ENCODE assay signal across 36 cellular contexts in the genomic region with DNA sequence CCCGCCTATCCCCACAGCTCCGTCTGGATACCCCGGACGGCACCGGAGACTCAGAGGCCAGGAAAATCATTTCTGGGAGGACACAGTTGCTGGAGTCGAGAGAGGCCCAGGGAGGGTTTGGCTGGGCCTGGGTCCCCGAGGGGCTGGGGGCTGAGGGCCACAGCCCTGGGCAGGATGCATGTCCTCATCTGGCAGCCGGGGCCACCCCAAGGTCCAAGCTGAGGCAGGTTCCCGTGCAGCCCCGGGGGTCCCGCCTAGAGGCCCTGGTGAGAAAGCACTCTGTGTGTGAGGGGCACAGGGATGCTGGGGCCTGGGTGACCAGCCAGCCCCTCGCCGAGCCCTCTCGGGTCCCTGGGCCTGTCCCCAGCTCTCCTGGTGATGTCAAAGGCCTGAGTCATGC. TPM values are rescaled to one million over a fixed set of nuclear protein-coding genes. Genes with fewer than 3 reads are reported as not detected.
"Had no signal": no experiment of that assay in that cellular context is flagged by ENCODE, and none has a peak within 500 bp of the region (broad histone marks: within the 10 kb centered on the region; RNA-seq: fewer than 3 reads in every experiment).

No MANE protein-coding gene starts in this region.

- H3K27me3 Mint-ChIP-seq: activated CD4-positive, alpha-beta T cell treated with anti-CD3 and anti-CD28 coated beads for 36 hours; activated CD4-positive, alpha-beta T cell treated with anti-CD3 and anti-CD28 coated beads, Interleukin-2, amount 10 ng/mL, durations not matched to agents 7 days and 5 days; activated CD8-positive, alpha-beta T cell treated with anti-CD3 and anti-CD28 coated beads for 36 hours; activated naive CD8-positive, alpha-beta T cell; activated T-helper 17 cell treated with anti-CD3 and anti-CD28 coated beads, Interleukin-2, amount 50 U/mL, for 72 hours; central memory CD8-positive, alpha-beta T cell; T-cell had no signal

- H3K4me3 Mint-ChIP-seq: activated CD4-positive, alpha-beta T cell treated with anti-CD3 and anti-CD28 coated beads for 36 hours; activated CD4-positive, alpha-beta T cell treated with anti-CD3 and anti-CD28 coated beads, Interleukin-2, amount 10 ng/mL, durations not matched to agents 7 days and 5 days; activated CD8-positive, alpha-beta T cell treated with anti-CD3 and anti-CD28 coated beads for 36 hours; activated naive CD8-positive, alpha-beta T cell; activated T-cell treated with anti-CD3 and anti-CD28 coated beads, Interleukin-2, amount 50 U/mL, for 4 hours; activated T-helper 17 cell treated with anti-CD3 and anti-CD28 coated beads, Interleukin-2, amount 50 U/mL, for 72 hours; central memory CD8-positive, alpha-beta T cell; dendritic cell treated with granulocyte-macrophage colony-stimulating factor and Interleukin-4, amounts not matched to agents 40 ng/mL and 50 ng/mL, for 4 days; T-cell; T-helper 1 cell treated with Interleukin-12 subunit alpha and Interleukin-12 subunit beta and Interleukin-4 antibody, amounts not matched to agents 30 μg/mL and 1 μg/mL, for 36 hours had no signal

- H3K27me3 ChIP-seq: foreskin keratinocyte had no signal

- H3K27ac ChIP-seq: brain microvascular endothelial cell, coronary artery, dorsolateral prefrontal cortex, esophagus muscularis mucosa, foreskin keratinocyte, gastrocnemius medialis, heart right ventricle had no signal

- H3K9me3 ChIP-seq: esophagus muscularis mucosa, gastrocnemius medialis, heart right ventricle had no signal

- H3K27ac Mint-ChIP-seq: activated CD4-positive, alpha-beta T cell treated with anti-CD3 and anti-CD28 coated beads for 36 hours; activated CD4-positive, alpha-beta T cell treated with anti-CD3 and anti-CD28 coated beads, Interleukin-2, amount 10 ng/mL, durations not matched to agents 7 days and 5 days; activated CD8-positive, alpha-beta T cell treated with anti-CD3 and anti-CD28 coated beads for 36 hours; activated naive CD8-positive, alpha-beta T cell; activated T-helper 17 cell treated with anti-CD3 and anti-CD28 coated beads, Interleukin-2, amount 50 U/mL, for 72 hours; dendritic cell treated with granulocyte-macrophage colony-stimulating factor and Interleukin-4, amounts not matched to agents 40 ng/mL and 50 ng/mL, for 4 days; T-cell; T-helper 1 cell treated with Interleukin-12 subunit alpha and Interleukin-12 subunit beta and Interleukin-4 antibody, amounts not matched to agents 30 μg/mL and 1 μg/mL, for 36 hours had no signal

- DNase-seq: activated CD4-positive, alpha-beta T cell treated with anti-CD3 and anti-CD28 coated beads for 36 hours; activated CD4-positive, alpha-beta T cell treated with anti-CD3 and anti-CD28 coated beads, Interleukin-2, amount 10 ng/mL, durations not matched to agents 7 days and 5 days; activated CD4-positive, alpha-beta T cell treated with anti-CD3 and anti-CD28 coated beads, Interleukin-2, amount 50 U/mL, for 48 hours; activated CD4-positive, CD25-positive, alpha-beta regulatory T cell; activated CD4-positive, CD25-positive, alpha-beta regulatory T cell treated with anti-CD3 and anti-CD28 coated beads, Interleukin-2, amount 50 U/mL, for 72 hours; activated CD8-positive, alpha-beta memory T cell treated with anti-CD3 and anti-CD28 coated beads for 24 hours; activated CD8-positive, alpha-beta T cell treated with anti-CD3 and anti-CD28 coated beads for 36 hours; activated effector memory CD4-positive, alpha-beta T cell treated with Interleukin-2 at 50 U/mL for 16 hours; activated gamma-delta T cell treated with Interleukin-2 at 50 U/mL for 16 hours; activated naive CD4-positive, alpha-beta T cell treated with anti-CD3 and anti-CD28 coated beads, Interleukin-2, amount 50 U/mL, for 16 hours; activated naive CD4-positive, alpha-beta T cell treated with Interleukin-2 at 50 U/mL for 16 hours; activated T-cell treated with anti-CD3 and anti-CD28 coated beads, Interleukin-2, amount 50 U/mL, for 4 hours; amniotic stem cell; anterior cingulate cortex; brain microvascular endothelial cell; dorsolateral prefrontal cortex; effector memory CD4-positive, alpha-beta T cell; erythroblast; foreskin keratinocyte; gastrocnemius medialis; heart right ventricle; T-cell; T1000 had no signal

- ATAC-seq: activated CD4-positive, alpha-beta T cell treated with anti-CD3 and anti-CD28 coated beads for 36 hours; activated CD8-positive, alpha-beta T cell treated with anti-CD3 and anti-CD28 coated beads for 36 hours; activated T-cell treated with anti-CD3 and anti-CD28 coated beads, Interleukin-2, amount 50 U/mL, for 4 hours; activated T-helper 17 cell treated with anti-CD3 and anti-CD28 coated beads, Interleukin-2, amount 50 U/mL, for 72 hours; foreskin keratinocyte; gastrocnemius medialis; T-cell had no signal

- H3K36me3 ChIP-seq: brain microvascular endothelial cell, esophagus muscularis mucosa, gastrocnemius medialis, heart right ventricle had no signal

- H3K4me1 ChIP-seq: foreskin keratinocyte, gastrocnemius medialis, heart right ventricle had no signal

- H3K9me3 Mint-ChIP-seq: activated CD4-positive, alpha-beta T cell treated with anti-CD3 and anti-CD28 coated beads, Interleukin-2, amount 10 ng/mL, durations not matched to agents 7 days and 5 days; activated CD8-positive, alpha-beta T cell treated with anti-CD3 and anti-CD28 coated beads for 36 hours; activated T-cell treated with anti-CD3 and anti-CD28 coated beads, Interleukin-2, amount 50 U/mL, for 4 hours; activated T-helper 17 cell treated with anti-CD3 and anti-CD28 coated beads, Interleukin-2, amount 50 U/mL, for 72 hours; central memory CD8-positive, alpha-beta T cell; dendritic cell treated with granulocyte-macrophage colony-stimulating factor and Interleukin-4, amounts not matched to agents 40 ng/mL and 50 ng/mL, for 4 days; T-cell; T-helper 1 cell treated with Interleukin-12 subunit alpha and Interleukin-12 subunit beta and Interleukin-4 antibody, amounts not matched to agents 30 μg/mL and 1 μg/mL, for 36 hours had no signal

- FAIRE-seq: astrocyte, bronchial epithelial cell had no signal

- H3K36me3 Mint-ChIP-seq: activated naive CD8-positive, alpha-beta T cell; T-cell had no signal

- H3K4me3 ChIP-seq: coronary artery, dorsolateral prefrontal cortex, esophagus muscularis mucosa, gastrocnemius medialis, heart right ventricle had no signal

- H3K4me1 Mint-ChIP-seq: activated CD4-positive, alpha-beta T cell treated with anti-CD3 and anti-CD28 coated beads for 36 hours; activated CD4-positive, alpha-beta T cell treated with anti-CD3 and anti-CD28 coated beads, Interleukin-2, amount 10 ng/mL, durations not matched to agents 7 days and 5 days; activated T-helper 17 cell treated with anti-CD3 and anti-CD28 coated beads, Interleukin-2, amount 50 U/mL, for 72 hours; central memory CD8-positive, alpha-beta T cell; T-cell had no signal

RNA-seq across cellular contexts. Expression of gene C1QTNF8, which starts 25.6 kb away (rescaled TPM):
- total RNA-seq: activated CD4-positive, alpha-beta T cell treated with anti-CD3 and anti-CD28 coated beads for 36 hours; activated CD4-positive, alpha-beta T cell treated with anti-CD3 and anti-CD28 coated beads, Interleukin-2, amount 10 ng/mL, durations not matched to agents 7 days and 5 days; activated CD8-positive, alpha-beta T cell treated with anti-CD3 and anti-CD28 coated beads for 36 hours; activated T-cell treated with anti-CD3 and anti-CD28 coated beads, Interleukin-2, amount 50 U/mL, for 4 hours; activated T-helper 17 cell treated with anti-CD3 and anti-CD28 coated beads, Interleukin-2, amount 50 U/mL, for 72 hours; astrocyte; bronchial epithelial cell; cardiac septum; cerebellum; esophagus muscularis mucosa; foreskin keratinocyte; gastrocnemius medialis; T-cell; T-helper 2 cell treated with Interferon-gamma antibody and Interleukin-4, amounts not matched to agents 100 ng/mL and 5 ng/mL, for 36 hours had no signal
- polyA plus RNA-seq: adipose tissue, foreskin keratinocyte, heart right ventricle had no signal

RNA-seq across cellular contexts. Expression of gene CACNA1H, which starts 31.3 kb away (rescaled TPM):
- total RNA-seq: bronchial epithelial cell, foreskin keratinocyte had no signal
- polyA plus RNA-seq: foreskin keratinocyte had no signal

RNA-seq across cellular contexts. Expression of gene SSTR5, which starts 49.1 kb away (rescaled TPM):
- total RNA-seq: activated CD4-positive, alpha-beta T cell treated with anti-CD3 and anti-CD28 coated beads for 36 hours; activated CD4-positive, alpha-beta T cell treated with anti-CD3 and anti-CD28 coated beads, Interleukin-2, amount 10 ng/mL, durations not matched to agents 7 days and 5 days; activated CD8-positive, alpha-beta T cell treated with anti-CD3 and anti-CD28 coated beads for 36 hours; activated T-cell treated with anti-CD3 and anti-CD28 coated beads, Interleukin-2, amount 50 U/mL, for 4 hours; activated T-helper 17 cell treated with anti-CD3 and anti-CD28 coated beads, Interleukin-2, amount 50 U/mL, for 72 hours; astrocyte; bronchial epithelial cell; cerebellum; esophagus muscularis mucosa; foreskin keratinocyte; T-cell; T-helper 2 cell treated with Interferon-gamma antibody and Interleukin-4, amounts not matched to agents 100 ng/mL and 5 ng/mL, for 36 hours had no signal
- polyA plus RNA-seq: foreskin keratinocyte had no signal
